20 cellular contexts compared by ENCODE assay signal in the genomic region with DNA sequence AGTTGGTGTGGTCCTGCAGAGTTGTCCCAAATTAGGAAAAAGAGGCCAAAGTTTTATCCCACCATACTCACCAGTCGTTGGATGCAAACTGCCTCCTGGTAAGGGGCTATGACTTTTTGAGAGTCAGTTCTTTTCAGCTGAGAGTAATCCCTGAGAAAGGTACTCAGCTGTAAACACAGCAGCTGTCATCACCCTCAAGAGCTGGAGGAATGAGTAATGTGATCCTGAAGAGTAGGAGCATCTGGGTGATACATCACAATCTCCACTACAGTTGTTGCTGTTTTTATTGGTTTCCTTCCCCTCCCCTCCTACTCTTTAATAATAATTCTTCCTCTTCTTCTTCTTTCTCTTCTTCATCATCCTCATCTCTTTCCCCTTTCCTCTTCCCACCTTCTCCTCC.
"Had no signal": no experiment of that assay in that cellular context is flagged by ENCODE, and none has a peak within 500 bp of the region (broad histone marks: within the 10 kb centered on the region; RNA-seq: fewer than 3 reads in every experiment).

No MANE protein-coding gene starts in this region.

- H3K4me1 ChIP-seq: left lung, uterus had no signal

- H3K36me3 ChIP-seq: left lung, suprapubic skin, transverse colon, uterus had no signal

- H3K27ac ChIP-seq: body of pancreas, left lung, suprapubic skin, transverse colon, uterus had no signal

- ATAC-seq: body of pancreas, left lung had no signal

- H3K27me3 ChIP-seq: body of pancreas, suprapubic skin, transverse colon, uterus had no signal

- H3K4me3 ChIP-seq: body of pancreas, left lung, suprapubic skin, transverse colon, uterus had no signal

- DNase-seq: activated CD4-positive, alpha-beta memory T cell treated with anti-CD3 and anti-CD28 coated beads for 36 hours; activated naive CD4-positive, alpha-beta T cell treated with Interleukin-2 at 50 U/mL for 16 hours; activated naive CD8-positive, alpha-beta T cell treated with anti-CD3 and anti-CD28 coated beads, Interleukin-2, amount 10 ng/mL, durations not matched to agents 7 days and 5 days; amygdala; body of pancreas; caudate nucleus; endodermal cell; foreskin melanocyte; glutamatergic neuron; hypothalamus; islet precursor cell; left lung; midbrain; nephron progenitor cell; occipital lobe; posterior cingulate gyrus; stimulated activated CD4-positive, alpha-beta T cell treated with anti-CD3 and anti-CD28 coated beads, Interleukin-1b, Interleukin-23, amount 100 ng/mL, for 48 hours; transverse colon; uterus had no signal

- H3K9me3 ChIP-seq: body of pancreas, left lung, suprapubic skin, transverse colon, uterus had no signal
